13 cellular contexts compared by ENCODE assay signal in the genomic region with DNA sequence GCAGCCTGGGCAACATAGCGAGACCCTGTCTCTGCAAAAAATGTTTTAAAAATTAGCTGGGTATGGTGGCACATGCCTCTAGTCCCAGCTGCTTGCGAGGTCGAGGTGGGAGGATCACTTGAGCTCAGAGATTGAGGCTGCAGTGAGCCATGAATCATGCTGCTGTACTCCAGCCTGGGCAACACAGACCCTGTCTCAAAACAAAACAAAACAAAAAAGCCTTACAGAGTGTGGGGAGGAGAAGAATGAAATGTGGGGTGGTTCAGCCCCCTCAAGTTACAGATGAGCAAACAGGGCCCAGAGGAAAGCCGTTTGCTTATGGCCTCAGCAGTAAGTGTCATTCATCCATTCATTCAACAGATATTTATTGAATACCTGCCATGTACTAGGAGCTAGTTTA. TPM values are rescaled to one million over a fixed set of nuclear protein-coding genes. Genes with fewer than 3 reads are reported as not detected.
A peak's percentile ranks its signal among the peaks of the same experiment; 100 is the strongest.
DNase-seq lines count a peak whose midpoint lies in the region; FAIRE-seq and TF ChIP-seq lines count a peak whose summit lies in the region.
"Had no signal": no experiment of that assay in that cellular context is flagged by ENCODE, and none has a peak within 500 bp of the region (broad histone marks: within the 10 kb centered on the region; RNA-seq: fewer than 3 reads in every experiment).

No MANE protein-coding gene starts in this region.

- in situ Hi-C loops in astrocyte of the spinal cord (cut with HindIII; ENCODE audit: low sequenced_read_pairs), result no loop called here

- no peak overlapping the region for H3K4me3 ChIP-seq in astrocyte of the spinal cord (ENCODE audit: low read depth, low read length)
- H3K4me3 ChIP-seq: tibial artery had no signal

- TF ChIP-seq CTCF in astrocyte of the spinal cord (IDR thresholded peaks at IDR 0.05; ENCODE audit: low read depth, low read length), result no peak

- no peak for TF ChIP-seq POLR2A in GM12891 (IDR thresholded peaks at IDR 0.05; ENCODE audit: low read depth, low read length)

- DNase-seq in GM12891 (ENCODE audit: insufficient read length, low spot score) (no peak), LHCN-M2 (ENCODE audit: low read depth) (peak; percentile 6), astrocyte of the spinal cord (ENCODE audit: low read depth, low spot score) (peak; percentile 6), kidney tubule cell (ENCODE audit: low spot score) (peak; percentile 6), NCI-H748 (lab: John Stamatoyannopoulos, UW; ENCODE audit: unreplicated experiment) (no peak), LoVo (ENCODE audit: low spot score) (no peak), DMS53 treated with DMSO at 0.1 percent for 48 hours (lab: John Stamatoyannopoulos, UW; ENCODE audit: unreplicated experiment) (no peak), NOMO-1 (lab: John Stamatoyannopoulos, UW; ENCODE audit: unreplicated experiment in 2 of 2) (no peak)
- DNase-seq: BE2C, NCI-H187, NCI-H510A, tibial artery had no signal

- peak; percentile 48 for FAIRE-seq in GM12891 (lab: Jason Lieb, UNC)
- FAIRE-seq: GM19239 had no signal

TF ChIP-seq in GM12891, 5 proteins besides CTCF, POLR2A, EP300 and RAD21:
- TF ChIP-seq TAF1 (IDR thresholded peaks at IDR 0.05; ENCODE audit: low read depth, low read length), result no peak
- no peak for TF ChIP-seq PAX5 (IDR thresholded peaks at IDR 0.05; ENCODE audit: insufficient read depth, low read length, severe bottlenecking)
- TF ChIP-seq POU2F2 (IDR thresholded peaks at IDR 0.05; ENCODE audit: low read depth, low read length), result no peak
- no peak for TF ChIP-seq SPI1 (IDR thresholded peaks at IDR 0.05; ENCODE audit: low read depth, low read length)
- no peak for TF ChIP-seq POLR2AphosphoS5 (IDR thresholded peaks at IDR 0.05; ENCODE audit: low read depth, low read length)
TF ChIP-seq in GM12891: peak in this region for 0.

RNA-seq across cellular contexts. Expression of a gene that starts 40.7 kb away (rescaled TPM):
- 86.7 TPM for polyA plus RNA-seq in GM12891 (2012; ENCODE audit: low read depth, missing spikeins)
- total RNA-seq in LHCN-M2 (2014; rRNA removed), result 5.7 and 7.2 TPM in 2 replicates
- 1.2 TPM for polyA plus RNA-seq in LHCN-M2 (2012)

Comparison
In these comparisons a context has a peak if more than half of its experiments do, and no peak if none do; other contexts are left out.
1. DNase-seq: peak in LHCN-M2 (single experiment), astrocyte of the spinal cord (single experiment) and kidney tubule cell (single experiment); none in GM12891 (single experiment), NCI-H748 (single experiment), LoVo (single experiment), DMS53 treated with DMSO at 0.1 percent for 48 hours (single experiment) and NOMO-1 (0 of 2).